ENCODE assay signal across 9 cellular contexts in genomic region chr21:22827422-22827821, GRCh38.
"Had no signal": no experiment of that assay in that cellular context is flagged by ENCODE, and none has a peak within 500 bp of the region (broad histone marks: within the 10 kb centered on the region; RNA-seq: fewer than 3 reads in every experiment).

No MANE protein-coding gene starts in this region.

- H3K27ac Mint-ChIP-seq: HFFc6 had no signal

- H3K9ac ChIP-seq: GM23248 had no signal

- ATAC-seq: HCT116, K562 had no signal

- H3K4me1 ChIP-seq: HAP-1 had no signal

- H3K27ac ChIP-seq: GM23248, HL-60 had no signal

- H2AFZ ChIP-seq: GM23248 had no signal

- H3K4me3 ChIP-seq: GM23248, HAP-1, K562 had no signal

- H3K9me3 ChIP-seq: HAP-1 had no signal

- H3K4me3 Mint-ChIP-seq: HFFc6 had no signal

- H3K36me3 ChIP-seq: HAP-1 had no signal

- FAIRE-seq: K562 had no signal

- DNase-seq: GM23248, GOT3, H7, HFFc6, IMR-90 had no signal
